Comparison of ENCODE assay signal across 31 cellular contexts in genomic region chr16:4795828-4796572, GRCh38. TPM values are rescaled to one million over a fixed set of nuclear protein-coding genes. Genes with fewer than 3 reads are reported as not detected.
DNase-seq lines count a peak whose midpoint lies in the region; ATAC-seq, FAIRE-seq and TF ChIP-seq lines count a peak whose summit lies in the region.
"Had no signal": no experiment of that assay in that cellular context is flagged by ENCODE, and none has a peak within 500 bp of the region (broad histone marks: within the 10 kb centered on the region; RNA-seq: fewer than 3 reads in every experiment).

No MANE protein-coding gene starts in this region.

- H3K4me1 ChIP-seq in HepG2 (ENCODE audit: insufficient read depth, low read length) (peaks cover 26% of the 10 kb centered on the region), right lobe of liver (peaks cover 0 to 5% (median 0%) of the 10 kb centered on the region in 4 donors), colonic mucosa (peaks cover 3% of the 10 kb centered on the region), mucosa of rectum (ENCODE audit: control insufficient read depth in 2 of 2, insufficient read depth in 2 of 2, low read length in 2 of 2) (peaks cover 10 to 21% of the 10 kb centered on the region in 2 donors), upper lobe of left lung (peaks cover 2 to 12% (median 9%) of the 10 kb centered on the region in 4 donors)

- H3K36me3 ChIP-seq in HepG2 (replicated peaks in 1 of 2; ENCODE audit: control insufficient read depth in 1 of 2, insufficient read depth in 2 of 2, low read length in 2 of 2) (peaks cover 0 to 8% of the 10 kb centered on the region in 2 experiments; a peak in 2 of 5 replicates), right lobe of liver (peaks cover 0 to 6% (median 0%) of the 10 kb centered on the region in 4 donors), colonic mucosa (no peaks in the 10 kb centered on the region), mucosa of rectum (ENCODE audit: control insufficient read depth in 2 of 2, insufficient read depth in 2 of 2, low read length in 2 of 2) (peaks cover 12 to 15% of the 10 kb centered on the region in 2 donors), upper lobe of left lung (peaks cover 0 to 21% (median 9%) of the 10 kb centered on the region in 4 donors), brain microvascular endothelial cell (replicated peaks) (peaks cover 7% of the 10 kb centered on the region)

- no peak for TF ChIP-seq POLR2A in HepG2 (IDR thresholded peaks at IDR 0.05; ENCODE audit: insufficient read depth in 1 of 2, low read depth in 2 of 2, low read length in 2 of 2)
- TF ChIP-seq POLR2A in right lobe of liver (IDR thresholded peaks at IDR 0.05) = no peak
- no peak for TF ChIP-seq POLR2A in upper lobe of left lung (IDR thresholded peaks at IDR 0.05)
- no peak for TF ChIP-seq POLR2A in H54 (IDR thresholded peaks at IDR 0.05; ENCODE audit: low read depth, low read length)

- in situ Hi-C loops in HepG2 (cut with HindIII; ENCODE audit: extremely low pct_ligation_motif_present, low pct_unique_long_range_greater_than_20kb) (no loop called here), brain microvascular endothelial cell (cut with HindIII; ENCODE audit: low pct_ligation_motif_present, low sequenced_read_pairs) (no loop called here)

- H3K4me3 ChIP-seq in HepG2 (replicated peaks in 1 of 3; ENCODE audit: insufficient read depth in 1 of 3, low read depth in 2 of 3, low read length in 3 of 3) (no peak overlapping the region), right lobe of liver (no peak overlapping the region), colonic mucosa (peak overlapping the region; percentile 55), mucosa of rectum (ENCODE audit: low read length in 2 of 2) (peak overlapping the region; percentile 73 to 93), upper lobe of left lung (peak overlapping the region in 3 of 4 donors; percentile 25 to 43 (median 40)), brain microvascular endothelial cell (ENCODE audit: low read depth, low read length) (no peak overlapping the region)
- H3K4me3 ChIP-seq: smooth muscle cell, thoracic aorta had no signal

- H3K27ac ChIP-seq in HepG2 (ENCODE audit: extremely low read length, insufficient read depth, low read length) = no peak overlapping the region
- no peak overlapping the region for H3K27ac ChIP-seq in right lobe of liver
- peak overlapping the region; percentile 63 for H3K27ac ChIP-seq in colonic mucosa
- peak overlapping the region; percentile 84 to 85 for H3K27ac ChIP-seq in mucosa of rectum (ENCODE audit: low read depth in 2 of 2, low read length in 2 of 2)
- H3K27ac ChIP-seq in upper lobe of left lung = peak overlapping the region in 1 of 4 donors; percentile 68
- no peak overlapping the region for H3K27ac ChIP-seq in brain microvascular endothelial cell
- H3K27ac ChIP-seq: epithelial cell of prostate, thoracic aorta, WERI-Rb-1 had no signal

- DNase-seq in HepG2 (ENCODE audit: low spot score) (no peak), right lobe of liver (no peak), colonic mucosa (peak; percentile 50), upper lobe of left lung (no peak), brain microvascular endothelial cell (no peak), H54 (ENCODE audit: insufficient read length, low spot score) (no peak)
- DNase-seq: activated CD4-positive, alpha-beta T cell treated with anti-CD3 and anti-CD28 coated beads for 48 hours; effector CD4-positive, alpha-beta T cell; H7; KG1; naive thymus-derived CD4-positive, alpha-beta T cell; NCI-H526 treated with DMSO at 0.1 percent for 48 hours; SIG-M5; stimulated activated naive CD8-positive, alpha-beta T cell treated with anti-CD3 and anti-CD28 coated beads, Interleukin-15, Interleukin-2, amounts not matched to agents 100 U/mL and 50 U/mL, for 24 hours; T-helper 9 cell; WERI-Rb-1 had no signal

- H2AFZ ChIP-seq in HepG2 (ENCODE audit: low read length) = no peak overlapping the region

- WGBS in HepG2 (ENCODE audit: low lambda C conversion rate) = 97% methylated on average over 21 of the region's 30 CpGs
- WGBS in right lobe of liver (ENCODE audit: insufficient coverage, low coverage, low lambda C conversion rate, missing lambda C conversion rate) = no CpG with 5 or more reads among the region's 30 CpGs
- WGBS in upper lobe of left lung, 2 donors = 85 to 92% methylated on average over 12 to 30 of the region's 30 CpGs

- POLR2A ChIA-PET in HepG2 (lab: Yijun Ruan, JAX) = no interaction called here

- ATAC-seq in HepG2 (no peak), right lobe of liver (no peak), upper lobe of left lung (ENCODE audit: low FRiP score in 2 of 2) (no peak), GM18520 (IDR thresholded peaks at IDR 0.05; ENCODE audit: unreplicated experiment) (no peak)
- ATAC-seq: activated naive CD4-positive, alpha-beta T cell treated with anti-CD3 and anti-CD28 coated beads, Interleukin-2, amount 50 U/mL, for 72 hours; naive thymus-derived CD4-positive, alpha-beta T cell; stimulated activated naive CD8-positive, alpha-beta T cell treated with anti-CD3 and anti-CD28 coated beads, Interleukin-15, Interleukin-2, amounts not matched to agents 100 U/mL and 50 U/mL, for 24 hours had no signal

- no peak for FAIRE-seq in HepG2 (lab: Jason Lieb, UNC)
- FAIRE-seq in H54 (lab: Jason Lieb, UNC) = no peak
- FAIRE-seq: A204.1, bronchial epithelial cell, HTR-8/SVneo, RCC 7860 had no signal

- TF ChIP-seq RAD21 in HepG2 (CRISPR knock-in tag; IDR thresholded peaks at IDR 0.05) = no peak

- no peaks in the 10 kb centered on the region for H3K79me2 ChIP-seq in HepG2 (ENCODE audit: insufficient read depth, low read length)

- H3K27me3 ChIP-seq in HepG2 (ENCODE audit: control insufficient read depth in 1 of 2, insufficient read depth in 2 of 2, low read length in 2 of 2) = no peaks in the 10 kb centered on the region; a peak in 1 of 5 replicates
- H3K27me3 ChIP-seq in right lobe of liver = no peaks in the 10 kb centered on the region
- no peaks in the 10 kb centered on the region for H3K27me3 ChIP-seq in colonic mucosa
- H3K27me3 ChIP-seq in mucosa of rectum (ENCODE audit: control insufficient read depth in 2 of 2, insufficient read depth in 2 of 2, low read length in 2 of 2) = no peaks in the 10 kb centered on the region
- no peaks in the 10 kb centered on the region for H3K27me3 ChIP-seq in upper lobe of left lung
- H3K27me3 ChIP-seq in brain microvascular endothelial cell (replicated peaks) = no peaks in the 10 kb centered on the region

- intact Hi-C loops in HepG2 (cut with micrococcal nuclease; ENCODE audit: unreplicated experiment) = no loop called here
- intact Hi-C loops in right lobe of liver (cut with DNase I) = no loop called here
- intact Hi-C loops in colonic mucosa (cut with DNase I) = no loop called here

- no peaks in the 10 kb centered on the region for H3K9me3 ChIP-seq in HepG2 (ENCODE audit: low read length)
- no peaks in the 10 kb centered on the region for H3K9me3 ChIP-seq in right lobe of liver
- no peaks in the 10 kb centered on the region for H3K9me3 ChIP-seq in colonic mucosa
- H3K9me3 ChIP-seq in mucosa of rectum (ENCODE audit: control insufficient read depth in 2 of 2, low read length in 2 of 2) = no peaks in the 10 kb centered on the region
- no peaks in the 10 kb centered on the region for H3K9me3 ChIP-seq in upper lobe of left lung
- H3K9me3 ChIP-seq: thoracic aorta had no signal

- H3K9ac ChIP-seq in HepG2 (ENCODE audit: insufficient read depth, low read depth, low read length) (no peak overlapping the region), colonic mucosa (ENCODE audit: low read depth in 2 of 2, low read length in 2 of 2) (peak overlapping the region; percentile 72 to 83), mucosa of rectum (ENCODE audit: low read depth in 1 of 2, low read length in 2 of 2) (peak overlapping the region; percentile 75 to 84)

- TF ChIP-seq EP300 in HepG2 (IDR thresholded peaks at IDR 0.05; ENCODE audit: low read depth in 2 of 2, low read length in 2 of 2) = no peak
- TF ChIP-seq EP300 in HepG2 (CRISPR knock-in tag; IDR thresholded peaks at IDR 0.05; ENCODE audit: borderline replicate concordance) = no peak
- TF ChIP-seq EP300 in upper lobe of left lung (IDR thresholded peaks at IDR 0.05) = no peak

- CTCF ChIA-PET in HepG2 (lab: Yijun Ruan, JAX; ENCODE audit: low intra/inter-chr PET ratio, low total read pairs) = no interaction called here

- H3K4me2 ChIP-seq in HepG2 (ENCODE audit: low read depth, low read length) = no peak overlapping the region
- H3K4me2 ChIP-seq: smooth muscle cell had no signal

- TF ChIP-seq CTCF in HepG2 (CRISPR knock-in tag; IDR thresholded peaks at IDR 0.05) (no peak), right lobe of liver (IDR thresholded peaks at IDR 0.05) (no peak), colonic mucosa (IDR thresholded peaks at IDR 0.05) (no peak), upper lobe of left lung (IDR thresholded peaks at IDR 0.05) (no peak), brain microvascular endothelial cell (IDR thresholded peaks at IDR 0.05; ENCODE audit: low read depth, low read length, missing control alignments) (no peak)

- BruUV-seq in HepG2 (replicated peaks; lab: Mats Ljungman, UMichigan) = no TSS peak

- no peaks in the 10 kb centered on the region for H4K20me1 ChIP-seq in HepG2 (ENCODE audit: insufficient read depth, low read length)

RNA-seq across cellular contexts. Expression of gene SMIM22, which starts 0.8 kb away (rescaled TPM):
- total RNA-seq in HepG2 (2016; rRNA removed; fragmentation: Illumina TruSeq; extraction: Trizol) (not detected in 2 replicates), right lobe of liver (under 1 TPM in 2 of 6 experiments, not detected in 4; 0.44 to 0.95 TPM), colonic mucosa (100 to 1,000 TPM; 361 to 457 TPM), upper lobe of left lung (10 to 100 TPM in 5 of 6 donors, 1 to 10 TPM in 1; 5.2 to 71.0 (median 36.6) TPM)
- total RNA-seq in HepG2 (2016; cell fraction: cytosol; rRNA removed; fragmentation: Illumina TruSeq; extraction: Trizol; ENCODE audit: low read depth) = not detected in 2 replicates
- total RNA-seq in HepG2 (2016; cell fraction: insoluble cytoplasmic fraction; rRNA removed; fragmentation: Illumina TruSeq; extraction: Trizol) = not detected in 2 replicates
- not detected in 2 replicates for total RNA-seq in HepG2 (2016; cell fraction: membrane; rRNA removed; fragmentation: Illumina TruSeq; extraction: Trizol)
- not detected in 2 replicates for total RNA-seq in HepG2 (2016; cell fraction: nucleus; rRNA removed; fragmentation: Illumina TruSeq; extraction: Trizol)
- polyA plus RNA-seq in HepG2 (2011; rRNA removed) = not detected in 2 replicates
- not detected in 2 replicates for polyA plus RNA-seq in HepG2 (2011; cell fraction: cytosol; rRNA removed)
- polyA plus RNA-seq in HepG2 (2011; cell fraction: nucleus; rRNA removed) = not detected in 2 replicates
- 0.52 TPM in 1 of 2 replicates, not detected in the other for polyA plus RNA-seq in HepG2 (2012)
- polyA plus RNA-seq in HepG2 (2016; cell fraction: cytosol; fragmentation: Illumina TruSeq; extraction: Trizol; ENCODE audit: low read depth) = not detected in 2 replicates
- polyA plus RNA-seq in HepG2 (2016; cell fraction: insoluble cytoplasmic fraction; fragmentation: Illumina TruSeq; extraction: Trizol; ENCODE audit: low read depth) = not detected in 2 replicates
- not detected in 2 replicates for polyA plus RNA-seq in HepG2 (2016; cell fraction: membrane; fragmentation: Illumina TruSeq; extraction: Trizol; ENCODE audit: low read depth)
- polyA plus RNA-seq in HepG2 (2016; cell fraction: nucleus; fragmentation: Illumina TruSeq; extraction: Trizol; ENCODE audit: insufficient read depth, low read depth) = not detected in 2 replicates
- polyA minus RNA-seq in HepG2 (2011; rRNA and poly(A)+ RNA removed; ENCODE audit: low replicate concordance) = not detected in 2 replicates
- polyA minus RNA-seq in HepG2 (2011; cell fraction: cytosol; rRNA and poly(A)+ RNA removed) = not detected in 2 replicates
- not detected in 2 replicates for polyA minus RNA-seq in HepG2 (2011; cell fraction: nucleus; rRNA and poly(A)+ RNA removed)
- total RNA-seq: activated CD8-positive, alpha-beta memory T cell treated with anti-CD3 and anti-CD28 coated beads for 36 hours; activated naive CD4-positive, alpha-beta T cell treated with anti-CD3 and anti-CD28 coated beads, Interleukin-2, amount 50 U/mL, for 72 hours; H7; mesenteric fat pad; naive thymus-derived CD4-positive, alpha-beta T cell; osteocyte; renal cortical epithelial cell; smooth muscle cell; thoracic aorta had no signal
- polyA plus RNA-seq: naive thymus-derived CD4-positive, alpha-beta T cell had no signal

RNA-seq across cellular contexts. Expression of gene ROGDI, which starts 6.4 kb away (rescaled TPM):
- total RNA-seq in HepG2 (2016; rRNA removed; fragmentation: Illumina TruSeq; extraction: Trizol) (16.8 and 19.2 TPM in 2 replicates), right lobe of liver (10 to 100 TPM in 5 of 6 experiments, 1 to 10 TPM in 1; 8.3 to 24.2 (median 14.0) TPM), colonic mucosa (10 to 100 TPM; 18.1 to 23.9 TPM), upper lobe of left lung (10 to 100 TPM; 19.2 to 59.7 (median 33.1) TPM)
- total RNA-seq in HepG2 (2016; cell fraction: cytosol; rRNA removed; fragmentation: Illumina TruSeq; extraction: Trizol; ENCODE audit: low read depth) = 22.3 and 22.8 TPM in 2 replicates
- 15.4 and 17.5 TPM in 2 replicates for total RNA-seq in HepG2 (2016; cell fraction: insoluble cytoplasmic fraction; rRNA removed; fragmentation: Illumina TruSeq; extraction: Trizol)
- total RNA-seq in HepG2 (2016; cell fraction: membrane; rRNA removed; fragmentation: Illumina TruSeq; extraction: Trizol) = 24.2 and 30.2 TPM in 2 replicates
- total RNA-seq in HepG2 (2016; cell fraction: nucleus; rRNA removed; fragmentation: Illumina TruSeq; extraction: Trizol) = 11.4 and 14.7 TPM in 2 replicates
- 42.1 and 55.9 TPM in 2 replicates for polyA plus RNA-seq in HepG2 (2011; rRNA removed)
- 28.6 and 42.0 TPM in 2 replicates for polyA plus RNA-seq in HepG2 (2011; cell fraction: cytosol; rRNA removed)
- polyA plus RNA-seq in HepG2 (2011; cell fraction: nucleus; rRNA removed) = 210 and 224 TPM in 2 replicates
- polyA plus RNA-seq in HepG2 (2012) = 19.5 and 23.7 TPM in 2 replicates
- 25.8 and 30.9 TPM in 2 replicates for polyA plus RNA-seq in HepG2 (2016; cell fraction: cytosol; fragmentation: Illumina TruSeq; extraction: Trizol; ENCODE audit: low read depth)
- polyA plus RNA-seq in HepG2 (2016; cell fraction: insoluble cytoplasmic fraction; fragmentation: Illumina TruSeq; extraction: Trizol; ENCODE audit: low read depth) = 20.1 TPM in 2 replicates
- polyA plus RNA-seq in HepG2 (2016; cell fraction: membrane; fragmentation: Illumina TruSeq; extraction: Trizol; ENCODE audit: low read depth) = 27.7 and 34.1 TPM in 2 replicates
- 40.1 and 43.8 TPM in 2 replicates for polyA plus RNA-seq in HepG2 (2016; cell fraction: nucleus; fragmentation: Illumina TruSeq; extraction: Trizol; ENCODE audit: insufficient read depth, low read depth)
- 13.8 and 24.1 TPM in 2 replicates for polyA minus RNA-seq in HepG2 (2011; rRNA and poly(A)+ RNA removed; ENCODE audit: low replicate concordance)
- polyA minus RNA-seq in HepG2 (2011; cell fraction: cytosol; rRNA and poly(A)+ RNA removed) = 7.8 and 9.9 TPM in 2 replicates
- 13.5 and 14.2 TPM in 2 replicates for polyA minus RNA-seq in HepG2 (2011; cell fraction: nucleus; rRNA and poly(A)+ RNA removed)

RNA-seq across cellular contexts. Expression of gene SEPTIN12, which starts 7.9 kb away (rescaled TPM):
- total RNA-seq in HepG2 (2016; rRNA removed; fragmentation: Illumina TruSeq; extraction: Trizol) (0.22 TPM in 1 of 2 replicates, not detected in the other), right lobe of liver (not detected), colonic mucosa (not detected), upper lobe of left lung (not detected)
- total RNA-seq in HepG2 (2016; cell fraction: cytosol; rRNA removed; fragmentation: Illumina TruSeq; extraction: Trizol; ENCODE audit: low read depth) = not detected in 2 replicates
- total RNA-seq in HepG2 (2016; cell fraction: insoluble cytoplasmic fraction; rRNA removed; fragmentation: Illumina TruSeq; extraction: Trizol) = not detected in 2 replicates
- not detected in 2 replicates for total RNA-seq in HepG2 (2016; cell fraction: membrane; rRNA removed; fragmentation: Illumina TruSeq; extraction: Trizol)
- total RNA-seq in HepG2 (2016; cell fraction: nucleus; rRNA removed; fragmentation: Illumina TruSeq; extraction: Trizol) = not detected in 2 replicates
- 0.31 TPM in 1 of 2 replicates, not detected in the other for polyA plus RNA-seq in HepG2 (2011; rRNA removed)
- not detected in 2 replicates for polyA plus RNA-seq in HepG2 (2011; cell fraction: cytosol; rRNA removed)
- 0.29 and 0.43 TPM in 2 replicates for polyA plus RNA-seq in HepG2 (2011; cell fraction: nucleus; rRNA removed)
- 0.50 TPM in 1 of 2 replicates, not detected in the other for polyA plus RNA-seq in HepG2 (2012)
- polyA plus RNA-seq in HepG2 (2016; cell fraction: cytosol; fragmentation: Illumina TruSeq; extraction: Trizol; ENCODE audit: low read depth) = not detected in 2 replicates
- polyA plus RNA-seq in HepG2 (2016; cell fraction: insoluble cytoplasmic fraction; fragmentation: Illumina TruSeq; extraction: Trizol; ENCODE audit: low read depth) = not detected in 2 replicates
- not detected in 2 replicates for polyA plus RNA-seq in HepG2 (2016; cell fraction: membrane; fragmentation: Illumina TruSeq; extraction: Trizol; ENCODE audit: low read depth)
- not detected in 2 replicates for polyA plus RNA-seq in HepG2 (2016; cell fraction: nucleus; fragmentation: Illumina TruSeq; extraction: Trizol; ENCODE audit: insufficient read depth, low read depth)
- 0.89 TPM in 1 of 2 replicates, not detected in the other for polyA minus RNA-seq in HepG2 (2011; rRNA and poly(A)+ RNA removed; ENCODE audit: low replicate concordance)
- polyA minus RNA-seq in HepG2 (2011; cell fraction: cytosol; rRNA and poly(A)+ RNA removed) = not detected in 2 replicates
- not detected in 2 replicates for polyA minus RNA-seq in HepG2 (2011; cell fraction: nucleus; rRNA and poly(A)+ RNA removed)
- total RNA-seq: activated CD8-positive, alpha-beta memory T cell treated with anti-CD3 and anti-CD28 coated beads for 36 hours; activated naive CD4-positive, alpha-beta T cell treated with anti-CD3 and anti-CD28 coated beads, Interleukin-2, amount 50 U/mL, for 72 hours; bronchial epithelial cell; H7; left lobe of liver; mesenteric fat pad; naive thymus-derived CD4-positive, alpha-beta T cell; osteocyte; renal cortical epithelial cell; smooth muscle cell; thoracic aorta had no signal
- polyA plus RNA-seq: naive thymus-derived CD4-positive, alpha-beta T cell; smooth muscle cell had no signal

RNA-seq across cellular contexts. Expression of gene ZNF500, which starts 29.0 kb away (rescaled TPM):
- total RNA-seq in HepG2 (2016; rRNA removed; fragmentation: Illumina TruSeq; extraction: Trizol) (8.1 and 12.2 TPM in 2 replicates), right lobe of liver (1 to 10 TPM; 4.5 to 6.6 (median 5.8) TPM), colonic mucosa (10 to 100 TPM; 12.3 to 16.1 TPM), upper lobe of left lung (10 to 100 TPM; 10.1 to 17.5 (median 13.2) TPM)
- total RNA-seq in HepG2 (2016; cell fraction: cytosol; rRNA removed; fragmentation: Illumina TruSeq; extraction: Trizol; ENCODE audit: low read depth) = 1.6 and 1.9 TPM in 2 replicates
- total RNA-seq in HepG2 (2016; cell fraction: insoluble cytoplasmic fraction; rRNA removed; fragmentation: Illumina TruSeq; extraction: Trizol) = 8.1 and 12.2 TPM in 2 replicates
- total RNA-seq in HepG2 (2016; cell fraction: membrane; rRNA removed; fragmentation: Illumina TruSeq; extraction: Trizol) = 3.8 and 4.4 TPM in 2 replicates
- total RNA-seq in HepG2 (2016; cell fraction: nucleus; rRNA removed; fragmentation: Illumina TruSeq; extraction: Trizol) = 9.6 and 15.9 TPM in 2 replicates
- polyA plus RNA-seq in HepG2 (2011; rRNA removed) = 6.1 and 7.4 TPM in 2 replicates
- polyA plus RNA-seq in HepG2 (2011; cell fraction: cytosol; rRNA removed) = 3.0 and 4.9 TPM in 2 replicates
- polyA plus RNA-seq in HepG2 (2011; cell fraction: nucleus; rRNA removed) = 17.2 and 20.4 TPM in 2 replicates
- polyA plus RNA-seq in HepG2 (2012) = 3.2 and 3.5 TPM in 2 replicates
- 0.76 and 0.78 TPM in 2 replicates for polyA plus RNA-seq in HepG2 (2016; cell fraction: cytosol; fragmentation: Illumina TruSeq; extraction: Trizol; ENCODE audit: low read depth)
- polyA plus RNA-seq in HepG2 (2016; cell fraction: insoluble cytoplasmic fraction; fragmentation: Illumina TruSeq; extraction: Trizol; ENCODE audit: low read depth) = 5.1 and 5.9 TPM in 2 replicates
- polyA plus RNA-seq in HepG2 (2016; cell fraction: membrane; fragmentation: Illumina TruSeq; extraction: Trizol; ENCODE audit: low read depth) = 1.9 and 2.5 TPM in 2 replicates
- 19.3 and 24.8 TPM in 2 replicates for polyA plus RNA-seq in HepG2 (2016; cell fraction: nucleus; fragmentation: Illumina TruSeq; extraction: Trizol; ENCODE audit: insufficient read depth, low read depth)
- 17.1 and 19.6 TPM in 2 replicates for polyA minus RNA-seq in HepG2 (2011; rRNA and poly(A)+ RNA removed; ENCODE audit: low replicate concordance)
- polyA minus RNA-seq in HepG2 (2011; cell fraction: cytosol; rRNA and poly(A)+ RNA removed) = 2.6 and 3.3 TPM in 2 replicates
- 11.8 and 12.1 TPM in 2 replicates for polyA minus RNA-seq in HepG2 (2011; cell fraction: nucleus; rRNA and poly(A)+ RNA removed)

RNA-seq across cellular contexts. Expression of gene GLYR1, which starts 51.1 kb away (rescaled TPM):
- total RNA-seq in HepG2 (2016; rRNA removed; fragmentation: Illumina TruSeq; extraction: Trizol) (48.7 and 65.0 TPM in 2 replicates), right lobe of liver (10 to 100 TPM; 33.1 to 55.2 (median 51.2) TPM), colonic mucosa (100 to 1,000 TPM; 112 to 134 TPM), upper lobe of left lung (100 to 1,000 TPM in 1 of 6 donors, 10 to 100 TPM in 5; 67.8 to 110 (median 90.6) TPM)
- 15.9 and 19.4 TPM in 2 replicates for total RNA-seq in HepG2 (2016; cell fraction: cytosol; rRNA removed; fragmentation: Illumina TruSeq; extraction: Trizol; ENCODE audit: low read depth)
- 45.2 and 62.7 TPM in 2 replicates for total RNA-seq in HepG2 (2016; cell fraction: insoluble cytoplasmic fraction; rRNA removed; fragmentation: Illumina TruSeq; extraction: Trizol)
- total RNA-seq in HepG2 (2016; cell fraction: membrane; rRNA removed; fragmentation: Illumina TruSeq; extraction: Trizol) = 15.9 and 18.0 TPM in 2 replicates
- 42.0 and 52.4 TPM in 2 replicates for total RNA-seq in HepG2 (2016; cell fraction: nucleus; rRNA removed; fragmentation: Illumina TruSeq; extraction: Trizol)
- polyA plus RNA-seq in HepG2 (2011; rRNA removed) = 28.3 and 35.0 TPM in 2 replicates
- polyA plus RNA-seq in HepG2 (2011; cell fraction: cytosol; rRNA removed) = 19.7 and 20.6 TPM in 2 replicates
- polyA plus RNA-seq in HepG2 (2011; cell fraction: nucleus; rRNA removed) = 37.8 and 42.0 TPM in 2 replicates
- 24.7 and 35.3 TPM in 2 replicates for polyA plus RNA-seq in HepG2 (2012)
- 5.7 and 7.1 TPM in 2 replicates for polyA plus RNA-seq in HepG2 (2016; cell fraction: cytosol; fragmentation: Illumina TruSeq; extraction: Trizol; ENCODE audit: low read depth)
- 52.7 and 61.5 TPM in 2 replicates for polyA plus RNA-seq in HepG2 (2016; cell fraction: insoluble cytoplasmic fraction; fragmentation: Illumina TruSeq; extraction: Trizol; ENCODE audit: low read depth)
- polyA plus RNA-seq in HepG2 (2016; cell fraction: membrane; fragmentation: Illumina TruSeq; extraction: Trizol; ENCODE audit: low read depth) = 9.9 and 13.3 TPM in 2 replicates
- polyA plus RNA-seq in HepG2 (2016; cell fraction: nucleus; fragmentation: Illumina TruSeq; extraction: Trizol; ENCODE audit: insufficient read depth, low read depth) = 79.5 and 95.5 TPM in 2 replicates
- polyA minus RNA-seq in HepG2 (2011; rRNA and poly(A)+ RNA removed; ENCODE audit: low replicate concordance) = 31.8 and 71.0 TPM in 2 replicates
- 7.9 and 8.7 TPM in 2 replicates for polyA minus RNA-seq in HepG2 (2011; cell fraction: cytosol; rRNA and poly(A)+ RNA removed)
- 30.6 and 30.8 TPM in 2 replicates for polyA minus RNA-seq in HepG2 (2011; cell fraction: nucleus; rRNA and poly(A)+ RNA removed)

Comparison
In these comparisons a context has a peak if more than half of its experiments do, and no peak if none do; other contexts are left out.
1. H3K27ac ChIP-seq: peak in colonic mucosa (single experiment) and mucosa of rectum (2 of 2); none in HepG2 (single experiment), right lobe of liver (0 of 3) and brain microvascular endothelial cell (single experiment).
2. H3K4me3 ChIP-seq: peak in colonic mucosa (single experiment), mucosa of rectum (2 of 2) and upper lobe of left lung (3 of 4); none in HepG2 (0 of 3), right lobe of liver (0 of 3) and brain microvascular endothelial cell (single experiment).
3. RNA of gene SMIM22, which starts 0.8 kb away (total RNA-seq): 361 to 457 TPM in colonic mucosa; 5.2 to 71.0 TPM in upper lobe of left lung, 0.44 to 0.95 TPM in right lobe of liver and not detected in HepG2; every median in the first group is over 4 times any median in the second.